In genomic region chr7:50467817-50468610, GRCh38 we compare ENCODE assay signal across 1 cellular context.
TF ChIP-seq lines count a peak whose summit lies in the region.

No MANE protein-coding gene starts in this region.

TF ChIP-seq in HepG2, 621 proteins besides CTCF, POLR2A, EP300 and RAD21 (continued from another document and continues in another):
- no peak for TF ChIP-seq PRDM15 (CRISPR knock-in tag; IDR thresholded peaks at IDR 0.05)
- TF ChIP-seq ZFP1 (CRISPR knock-in tag; IDR thresholded peaks at IDR 0.05) = no peak
- TF ChIP-seq SRSF1 (optimal IDR thresholded peaks at IDR 0.05; ENCODE audit: low read depth, low read length) = no peak
- no peak for TF ChIP-seq GATA4 (IDR thresholded peaks at IDR 0.05; ENCODE audit: borderline replicate concordance, low read depth)
- no peak for TF ChIP-seq SNAI1 (CRISPR knock-in tag; IDR thresholded peaks at IDR 0.05; ENCODE audit: borderline replicate concordance)
- TF ChIP-seq FOXA1 (IDR thresholded peaks at IDR 0.05) = no peak
- no peak for TF ChIP-seq FOXA1 (CRISPR knock-in tag; IDR thresholded peaks at IDR 0.05)
- no peak for TF ChIP-seq ZNF143 (CRISPR knock-in tag; IDR thresholded peaks at IDR 0.05)
- TF ChIP-seq ZNF251 (CRISPR knock-in tag; IDR thresholded peaks at IDR 0.05) = no peak
- no peak for TF ChIP-seq EED (CRISPR knock-in tag; IDR thresholded peaks at IDR 0.05)
- TF ChIP-seq TBX2 (CRISPR knock-in tag; IDR thresholded peaks at IDR 0.05; ENCODE audit: borderline replicate concordance) = peak; percentile 59; the same call in 1 of the 2 replicates
- TF ChIP-seq ZMYM2 (CRISPR knock-in tag; IDR thresholded peaks at IDR 0.05) = 0 out of 2 replicates have a peak, but pooled peaks have one; percentile 35
- no peak for TF ChIP-seq HOMEZ (CRISPR knock-in tag; IDR thresholded peaks at IDR 0.05; ENCODE audit: low read depth)
- TF ChIP-seq ZNF317 (CRISPR knock-in tag; IDR thresholded peaks at IDR 0.05) = no peak
- no peak for TF ChIP-seq MBD4 (IDR thresholded peaks at IDR 0.05; ENCODE audit: borderline replicate concordance, low read length)
- no peak for TF ChIP-seq FOXP1 (IDR thresholded peaks at IDR 0.05)
- no peak for TF ChIP-seq FOXP1 (CRISPR knock-in tag; IDR thresholded peaks at IDR 0.05)
- no peak for TF ChIP-seq TAF1 (CRISPR knock-in tag; IDR thresholded peaks at IDR 0.05)
- no peak for TF ChIP-seq CHD2 (IDR thresholded peaks at IDR 0.05; ENCODE audit: low read depth, low read length)
- TF ChIP-seq MED1 (CRISPR knock-in tag; IDR thresholded peaks at IDR 0.05) = no peak
- no peak for TF ChIP-seq ZNF543 (CRISPR knock-in tag; IDR thresholded peaks at IDR 0.05)
- no peak for TF ChIP-seq ZNF30 (CRISPR knock-in tag; IDR thresholded peaks at IDR 0.05)
- peak; percentile 60; the same call in 1 of the 2 replicates for TF ChIP-seq CCDC6 (CRISPR knock-in tag; IDR thresholded peaks at IDR 0.05)
- no peak for TF ChIP-seq ZNF136 (CRISPR knock-in tag; IDR thresholded peaks at IDR 0.05; ENCODE audit: low read depth)
- TF ChIP-seq ERF (CRISPR knock-in tag; IDR thresholded peaks at IDR 0.05) = peak; percentile 70; the same call in 1 of the 2 replicates
- no peak for TF ChIP-seq BHLHE40 (IDR thresholded peaks at IDR 0.05; ENCODE audit: low read length)
- no peak for TF ChIP-seq REXO4 (CRISPR knock-in tag; IDR thresholded peaks at IDR 0.05; ENCODE audit: borderline replicate concordance)
- no peak for TF ChIP-seq FOXC1 (CRISPR knock-in tag; IDR thresholded peaks at IDR 0.05; ENCODE audit: borderline replicate concordance)
- TF ChIP-seq SMAD3 (CRISPR knock-in tag; IDR thresholded peaks at IDR 0.05) = 0 out of 2 replicates have a peak, but pooled peaks have one; percentile 60
- TF ChIP-seq SMC3 (IDR thresholded peaks at IDR 0.05; ENCODE audit: low read length) = peak; percentile 82
- no peak for TF ChIP-seq BRCA1 (CRISPR knock-in tag; IDR thresholded peaks at IDR 0.05)
- no peak for TF ChIP-seq ZNF333 (CRISPR knock-in tag; IDR thresholded peaks at IDR 0.05; ENCODE audit: borderline replicate concordance)
- TF ChIP-seq ZNF350 (CRISPR knock-in tag; IDR thresholded peaks at IDR 0.05; ENCODE audit: borderline replicate concordance, low read depth) = peak; percentile 50; the same call in 1 of the 2 replicates
- TF ChIP-seq ZGPAT (CRISPR knock-in tag; IDR thresholded peaks at IDR 0.05) = peak; percentile 68
- TF ChIP-seq GLMP (CRISPR knock-in tag; IDR thresholded peaks at IDR 0.05; ENCODE audit: borderline replicate concordance) = no peak
- no peak for TF ChIP-seq HNRNPH1 (optimal IDR thresholded peaks at IDR 0.05; ENCODE audit: low read depth, low read length)
- no peak for TF ChIP-seq AFF4 (CRISPR knock-in tag; IDR thresholded peaks at IDR 0.05)
- TF ChIP-seq ZUFSP (CRISPR knock-in tag; IDR thresholded peaks at IDR 0.05; ENCODE audit: borderline replicate concordance) = no peak
- TF ChIP-seq SMARCE1 (IDR thresholded peaks at IDR 0.05; ENCODE audit: borderline replicate concordance) = no peak
- no peak for TF ChIP-seq ZNF850 (CRISPR knock-in tag; conservative IDR thresholded peaks at IDR 0.05)
- TF ChIP-seq ZBTB14 (CRISPR knock-in tag; IDR thresholded peaks at IDR 0.05) = no peak
- TF ChIP-seq SNRNP70 (IDR thresholded peaks at IDR 0.05; ENCODE audit: low read depth, low read length) = no peak
- TF ChIP-seq RERE (CRISPR knock-in tag; IDR thresholded peaks at IDR 0.05; ENCODE audit: low read depth) = no peak
- TF ChIP-seq THYN1 (CRISPR knock-in tag; IDR thresholded peaks at IDR 0.05; ENCODE audit: borderline replicate concordance, low read depth) = no peak
- peak; percentile 70; the same call in 1 of the 2 replicates for TF ChIP-seq ZNF616 (CRISPR knock-in tag; IDR thresholded peaks at IDR 0.05; ENCODE audit: low read depth)
- TF ChIP-seq ETV6 (CRISPR knock-in tag; conservative IDR thresholded peaks at IDR 0.05) = no peak
- no peak for TF ChIP-seq PHF8 (CRISPR knock-in tag; IDR thresholded peaks at IDR 0.05)
- TF ChIP-seq ZNF101 (CRISPR knock-in tag; IDR thresholded peaks at IDR 0.05; ENCODE audit: borderline replicate concordance, low read depth) = no peak
